26 cellular contexts compared by ENCODE assay signal in genomic region chr5:96072138-96072790, GRCh38.
DNase-seq lines count a peak whose midpoint lies in the region; ATAC-seq, FAIRE-seq and TF ChIP-seq lines count a peak whose summit lies in the region.
"Had no signal": no experiment of that assay in that cellular context is flagged by ENCODE, and none has a peak within 500 bp of the region (broad histone marks: within the 10 kb centered on the region; RNA-seq: fewer than 3 reads in every experiment).

No MANE protein-coding gene starts in this region.

- intact Hi-C loops in mammary epithelial cell (cut with micrococcal nuclease), result no loop called here
- intact Hi-C loops in MCF 10A (cut with micrococcal nuclease), result no loop called here
- intact Hi-C loops in activated T-helper 2 cell treated with anti-CD3 and anti-CD28 coated beads, Interferon-gamma antibody, Interleukin-2, Interleukin-4, amounts not matched to agents 10 μg/mL and 5 μg/mL and 100 μg/mL, durations not matched to agents 14 hours and 24 hours and 36 hours (cut with micrococcal nuclease), result no loop called here
- intact Hi-C loops in HepG2 (cut with micrococcal nuclease; ENCODE audit: unreplicated experiment), result no loop called here
- intact Hi-C loops in Caco-2 (cut with micrococcal nuclease; ENCODE audit: unreplicated experiment), result loop anchor here (5.0 kb wide), 1 partner anchor 265 kb away; no protein-coding TSS in a partner anchor

- H3K9ac ChIP-seq in mammary epithelial cell (ENCODE audit: insufficient read depth, low read length) (no peak overlapping the region), HepG2 (ENCODE audit: insufficient read depth, low read depth, low read length) (no peak overlapping the region)
- H3K9ac ChIP-seq: BLaER1, GM23248 had no signal

- H3K4me1 Mint-ChIP-seq in MCF 10A (ENCODE audit: insufficient read depth, unreplicated experiment), result peaks cover 45% of the 10 kb centered on the region
- H3K4me1 Mint-ChIP-seq in activated T-helper 2 cell treated with anti-CD3 and anti-CD28 coated beads, Interferon-gamma antibody, Interleukin-2, Interleukin-4, amounts not matched to agents 10 μg/mL and 5 μg/mL and 100 μg/mL, durations not matched to agents 14 hours and 24 hours and 36 hours (ENCODE audit: low read depth), result peaks cover 57% of the 10 kb centered on the region
- H3K4me1 Mint-ChIP-seq in Caco-2 (ENCODE audit: low read depth, unreplicated experiment), result peaks cover 35% of the 10 kb centered on the region
- peaks cover 45% of the 10 kb centered on the region for H3K4me1 Mint-ChIP-seq in activated T-cell treated with anti-CD3 and anti-CD28 coated beads, Interleukin-2, amount 50 U/mL, for 72 hours (ENCODE audit: low read depth)
- H3K4me1 Mint-ChIP-seq: CD4-positive, CD25-positive, alpha-beta regulatory T cell had no signal

- CTCF ChIA-PET in mammary epithelial cell (lab: Charles Lee; ENCODE audit: low non-redundant PET) (interaction anchor here (0.6 kb wide), 1 partner anchor 109 kb away, joined by 3 read pairs; no protein-coding TSS in a partner anchor), MCF 10A (lab: Yijun Ruan, JAX) (interaction anchor here (0.5 to 1.0 kb wide), 3 partner anchors 19 to 202 kb away, joined by 3 to 4 read pairs (median 3); no protein-coding TSS in a partner anchor), HepG2 (lab: Yijun Ruan, JAX; ENCODE audit: low intra/inter-chr PET ratio, low total read pairs) (no interaction called here), Caco-2 (lab: Charles Lee) (no interaction called here)

- H3K4me3 ChIP-seq in mammary epithelial cell (replicated peaks in 1 of 3; ENCODE audit: insufficient read depth in 1 of 3, low read depth in 2 of 3, low read length in 3 of 3) (no peak overlapping the region), HepG2 (replicated peaks in 1 of 3; ENCODE audit: insufficient read depth in 1 of 3, low read depth in 2 of 3, low read length in 3 of 3) (no peak overlapping the region), Caco-2 (ENCODE audit: low read depth, low read length) (no peak overlapping the region)
- H3K4me3 ChIP-seq: BLaER1, GM23248, MG63, PC-9, SJSA1 had no signal

- H3K27ac Mint-ChIP-seq in MCF 10A (ENCODE audit: low read depth, unreplicated experiment), result no peak overlapping the region
- peak overlapping the region; percentile 71 for H3K27ac Mint-ChIP-seq in activated T-helper 2 cell treated with anti-CD3 and anti-CD28 coated beads, Interferon-gamma antibody, Interleukin-2, Interleukin-4, amounts not matched to agents 10 μg/mL and 5 μg/mL and 100 μg/mL, durations not matched to agents 14 hours and 24 hours and 36 hours
- H3K27ac Mint-ChIP-seq in Caco-2 (ENCODE audit: unreplicated experiment), result no peak overlapping the region
- no peak overlapping the region for H3K27ac Mint-ChIP-seq in activated T-cell treated with anti-CD3 and anti-CD28 coated beads, Interleukin-2, amount 50 U/mL, for 72 hours
- H3K27ac Mint-ChIP-seq: CD4-positive, CD25-positive, alpha-beta regulatory T cell; H9; IgD-negative memory B cell had no signal

- DNase-seq in mammary epithelial cell, result no peak
- DNase-seq in MCF 10A (ENCODE audit: unreplicated experiment), result no peak
- DNase-seq in activated T-helper 2 cell treated with anti-CD3 and anti-CD28 coated beads, Interferon-gamma antibody, Interleukin-2, Interleukin-4, amounts not matched to agents 10 μg/mL and 5 μg/mL and 100 μg/mL, durations not matched to agents 14 hours and 24 hours and 36 hours (ENCODE audit: low spot score), result no peak
- no peak for DNase-seq in HepG2 (ENCODE audit: low spot score)
- no peak for DNase-seq in Caco-2
- DNase-seq in activated T-cell treated with anti-CD3 and anti-CD28 coated beads, Interleukin-2, amount 50 U/mL, for 72 hours, result no peak
- DNase-seq in stimulated activated naive CD4-positive, alpha-beta T cell (lab: John Stamatoyannopoulos, UW), result no peak
- DNase-seq: CD4-positive, CD25-positive, alpha-beta regulatory T cell; DMS53; GM23248; H9; Kasumi-1; MG63; NCI-H1092; NCI-H1417 treated with DMSO at 0.1 percent for 48 hours; NCI-H1694 treated with DMSO at 0.1 percent for 48 hours; NCI-H2081; NCI-H2227 treated with DMSO at 0.1 percent for 48 hours; NCI-H526 treated with DMSO at 0.1 percent for 48 hours; PC-9; Right ventricle myocardium superior; RPMI8226 had no signal

- H3K9me3 Mint-ChIP-seq in MCF 10A (ENCODE audit: unreplicated experiment), result no peaks in the 10 kb centered on the region
- no peaks in the 10 kb centered on the region for H3K9me3 Mint-ChIP-seq in activated T-helper 2 cell treated with anti-CD3 and anti-CD28 coated beads, Interferon-gamma antibody, Interleukin-2, Interleukin-4, amounts not matched to agents 10 μg/mL and 5 μg/mL and 100 μg/mL, durations not matched to agents 14 hours and 24 hours and 36 hours
- no peaks in the 10 kb centered on the region for H3K9me3 Mint-ChIP-seq in Caco-2 (ENCODE audit: unreplicated experiment)
- H3K9me3 Mint-ChIP-seq in activated T-cell treated with anti-CD3 and anti-CD28 coated beads, Interleukin-2, amount 50 U/mL, for 72 hours, result no peaks in the 10 kb centered on the region
- H3K9me3 Mint-ChIP-seq: CD4-positive, CD25-positive, alpha-beta regulatory T cell; H9; IgD-negative memory B cell had no signal

- TF ChIP-seq CTCF in mammary epithelial cell (conservative IDR thresholded peaks at IDR 0.05 in 1 of 2, IDR thresholded peaks at IDR 0.05 in 1 of 2; ENCODE audit: extremely low read depth in 1 of 2, insufficient read depth in 1 of 2, low read depth in 1 of 2, low read length in 2 of 2) (no peak), MCF 10A (IDR thresholded peaks at IDR 0.05; ENCODE audit: unreplicated experiment) (no peak), HepG2 (CRISPR knock-in tag; IDR thresholded peaks at IDR 0.05) (no peak), Caco-2 (IDR thresholded peaks at IDR 0.05; ENCODE audit: insufficient read depth in 1 of 2, low read depth in 1 of 2, low read length in 1 of 2, severe bottlenecking in 1 of 2, unreplicated experiment in 1 of 2) (no peak)

- H2AFZ ChIP-seq in mammary epithelial cell (ENCODE audit: low read depth, low read length) (peak overlapping the region; percentile 66), HepG2 (ENCODE audit: low read length) (no peak overlapping the region)
- H2AFZ ChIP-seq: GM23248, PC-9 had no signal

- no peak for FAIRE-seq in HepG2 (lab: Jason Lieb, UNC)
- FAIRE-seq: GM18507 had no signal

- no peaks in the 10 kb centered on the region for H3K27me3 Mint-ChIP-seq in MCF 10A (ENCODE audit: insufficient read depth, unreplicated experiment)
- no peaks in the 10 kb centered on the region for H3K27me3 Mint-ChIP-seq in activated T-helper 2 cell treated with anti-CD3 and anti-CD28 coated beads, Interferon-gamma antibody, Interleukin-2, Interleukin-4, amounts not matched to agents 10 μg/mL and 5 μg/mL and 100 μg/mL, durations not matched to agents 14 hours and 24 hours and 36 hours (ENCODE audit: low read depth)
- no peaks in the 10 kb centered on the region for H3K27me3 Mint-ChIP-seq in Caco-2 (ENCODE audit: insufficient read depth, unreplicated experiment)
- H3K27me3 Mint-ChIP-seq in activated T-cell treated with anti-CD3 and anti-CD28 coated beads, Interleukin-2, amount 50 U/mL, for 72 hours (ENCODE audit: low read depth), result peaks cover 7% of the 10 kb centered on the region
- H3K27me3 Mint-ChIP-seq: CD4-positive, CD25-positive, alpha-beta regulatory T cell; IgD-negative memory B cell had no signal

- dilution Hi-C loops in mammary epithelial cell (cut with HindIII; ENCODE audit: low sequenced_read_pairs), result no loop called here

- no peak for TF ChIP-seq RAD21 in HepG2 (CRISPR knock-in tag; IDR thresholded peaks at IDR 0.05)

- 40% methylated on average over 4 of the region's 4 CpGs for WGBS in mammary epithelial cell (ENCODE audit: low coverage, missing lambda C conversion rate)
- 89% methylated on average over 4 of the region's 4 CpGs for WGBS in HepG2 (ENCODE audit: low lambda C conversion rate)

- H3K79me2 ChIP-seq in mammary epithelial cell (ENCODE audit: insufficient read depth, low read length), result no peaks in the 10 kb centered on the region
- no peaks in the 10 kb centered on the region for H3K79me2 ChIP-seq in HepG2 (ENCODE audit: insufficient read depth, low read length)

- H3K9me3 ChIP-seq in mammary epithelial cell (replicated peaks; ENCODE audit: insufficient read depth, low read length) (no peaks in the 10 kb centered on the region), HepG2 (ENCODE audit: low read length) (no peaks in the 10 kb centered on the region), Caco-2 (no peaks in the 10 kb centered on the region)
- H3K9me3 ChIP-seq: BLaER1, MG63, SJSA1 had no signal

- no peak for TF ChIP-seq EP300 in HepG2 (IDR thresholded peaks at IDR 0.05; ENCODE audit: low read depth in 2 of 2, low read length in 2 of 2)
- no peak for TF ChIP-seq EP300 in HepG2 (CRISPR knock-in tag; IDR thresholded peaks at IDR 0.05; ENCODE audit: borderline replicate concordance)

- H3K4me2 ChIP-seq in mammary epithelial cell (ENCODE audit: insufficient read depth, low read depth, low read length), result no peak overlapping the region
- no peak overlapping the region for H3K4me2 ChIP-seq in HepG2 (ENCODE audit: low read depth, low read length)
- H3K4me2 ChIP-seq: BLaER1, PC-9 had no signal

- no peak for TF ChIP-seq POLR2A in HepG2 (IDR thresholded peaks at IDR 0.05; ENCODE audit: insufficient read depth in 1 of 2, low read depth in 2 of 2, low read length in 2 of 2)

- BruUV-seq in mammary epithelial cell (replicated peaks; lab: Mats Ljungman, UMichigan) (no TSS peak), MCF 10A (replicated peaks; lab: Mats Ljungman, UMichigan) (no TSS peak), HepG2 (replicated peaks; lab: Mats Ljungman, UMichigan) (no TSS peak), Caco-2 (replicated peaks; lab: Mats Ljungman, UMichigan) (no TSS peak)

- POLR2A ChIA-PET in MCF 10A (lab: Yijun Ruan, JAX) (interaction anchor here (0.7 to 1.1 kb wide), 5 partner anchors 8 to 148 kb away, joined by 3 to 5 read pairs (median 3); no protein-coding TSS in a partner anchor), HepG2 (lab: Yijun Ruan, JAX) (interaction anchor here (0.9 kb wide), 1 partner anchor 265 kb away, joined by 4 read pairs; no protein-coding TSS in a partner anchor), Caco-2 (lab: Charles Lee) (no interaction called here)

- H3K4me1 ChIP-seq in mammary epithelial cell (ENCODE audit: insufficient read depth, low read length) (peaks cover 52% of the 10 kb centered on the region), HepG2 (ENCODE audit: insufficient read depth, low read length) (peaks cover 42% of the 10 kb centered on the region), Caco-2 (peaks cover 32% of the 10 kb centered on the region)

- in situ Hi-C loops in mammary epithelial cell (cut with MboI; ENCODE audit: low sequenced_read_pairs in 2 of 2) (no loop called here), HepG2 (cut with HindIII; ENCODE audit: extremely low pct_ligation_motif_present, low pct_unique_long_range_greater_than_20kb) (no loop called here)

- H4K20me1 ChIP-seq in mammary epithelial cell (ENCODE audit: insufficient read depth, low read length), result no peaks in the 10 kb centered on the region
- H4K20me1 ChIP-seq in HepG2 (ENCODE audit: insufficient read depth, low read length), result no peaks in the 10 kb centered on the region
- H4K20me1 ChIP-seq: BLaER1 had no signal

- H3K4me3 Mint-ChIP-seq in MCF 10A (ENCODE audit: unreplicated experiment) (no peak overlapping the region), Caco-2 (ENCODE audit: unreplicated experiment) (no peak overlapping the region)
- no peak overlapping the region for H3K4me3 Mint-ChIP-seq in activated T-helper 2 cell treated with anti-CD3 and anti-CD28 coated beads, Interferon-gamma antibody, Interleukin-2, Interleukin-4, amounts not matched to agents 10 μg/mL and 5 μg/mL and 100 μg/mL, durations not matched to agents 14 hours and 24 hours and 36 hours (ENCODE audit: low read depth)
- no peak overlapping the region for H3K4me3 Mint-ChIP-seq in activated T-cell treated with anti-CD3 and anti-CD28 coated beads, Interleukin-2, amount 50 U/mL, for 72 hours
- H3K4me3 Mint-ChIP-seq: CD4-positive, CD25-positive, alpha-beta regulatory T cell; H9; IgD-negative memory B cell had no signal

- no peak overlapping the region for H3K27ac ChIP-seq in mammary epithelial cell (ENCODE audit: insufficient read depth, low read depth, low read length)
- no peak overlapping the region for H3K27ac ChIP-seq in HepG2 (ENCODE audit: extremely low read length, insufficient read depth, low read length)
- H3K27ac ChIP-seq: BLaER1, GM23248, PC-9, SJSA1 had no signal

- H3K36me3 ChIP-seq in mammary epithelial cell (ENCODE audit: insufficient read depth, low read length), result no peaks in the 10 kb centered on the region
- H3K36me3 ChIP-seq in HepG2 (replicated peaks in 1 of 2; ENCODE audit: control insufficient read depth in 1 of 2, insufficient read depth in 2 of 2, low read length in 2 of 2), result no peaks in the 10 kb centered on the region
- no peaks in the 10 kb centered on the region for H3K36me3 ChIP-seq in Caco-2 (ENCODE audit: control insufficient read depth, insufficient read depth, low read length)
- H3K36me3 ChIP-seq: BLaER1, MG63, SJSA1 had no signal

- ATAC-seq in HepG2, result no peak
- ATAC-seq in activated T-cell treated with anti-CD3 and anti-CD28 coated beads, Interleukin-2, amount 50 U/mL, for 72 hours (replicated peaks in 1 of 2), result no peak

- H3K36me3 Mint-ChIP-seq in MCF 10A (ENCODE audit: insufficient read depth, unreplicated experiment) (no peaks in the 10 kb centered on the region), Caco-2 (ENCODE audit: insufficient read depth, unreplicated experiment) (no peaks in the 10 kb centered on the region)
- peaks cover 8% of the 10 kb centered on the region for H3K36me3 Mint-ChIP-seq in activated T-helper 2 cell treated with anti-CD3 and anti-CD28 coated beads, Interferon-gamma antibody, Interleukin-2, Interleukin-4, amounts not matched to agents 10 μg/mL and 5 μg/mL and 100 μg/mL, durations not matched to agents 14 hours and 24 hours and 36 hours (ENCODE audit: low read depth)
- no peaks in the 10 kb centered on the region for H3K36me3 Mint-ChIP-seq in activated T-cell treated with anti-CD3 and anti-CD28 coated beads, Interleukin-2, amount 50 U/mL, for 72 hours (ENCODE audit: insufficient read depth in 2 of 2)
- H3K36me3 Mint-ChIP-seq: CD4-positive, CD25-positive, alpha-beta regulatory T cell; IgD-negative memory B cell had no signal

- no peaks in the 10 kb centered on the region for H3K27me3 ChIP-seq in mammary epithelial cell (ENCODE audit: insufficient read depth, low read length)
- no peaks in the 10 kb centered on the region for H3K27me3 ChIP-seq in HepG2 (ENCODE audit: control insufficient read depth in 1 of 2, insufficient read depth in 2 of 2, low read length in 2 of 2)
- no peaks in the 10 kb centered on the region for H3K27me3 ChIP-seq in Caco-2 (replicated peaks; ENCODE audit: control insufficient read depth, insufficient read depth, low read length)
- H3K27me3 ChIP-seq: BLaER1, MG63, SJSA1 had no signal

Comparison
In these comparisons a context has a peak if more than half of its experiments do, and no peak if none do; other contexts are left out.
1. CTCF ChIA-PET loops: an anchor here in mammary epithelial cell (0.6 kb wide) and MCF 10A (0.5 to 1.0 kb wide); none called in HepG2 and Caco-2.